ENCODE assay signal across 9 cellular contexts in the genomic region with DNA sequence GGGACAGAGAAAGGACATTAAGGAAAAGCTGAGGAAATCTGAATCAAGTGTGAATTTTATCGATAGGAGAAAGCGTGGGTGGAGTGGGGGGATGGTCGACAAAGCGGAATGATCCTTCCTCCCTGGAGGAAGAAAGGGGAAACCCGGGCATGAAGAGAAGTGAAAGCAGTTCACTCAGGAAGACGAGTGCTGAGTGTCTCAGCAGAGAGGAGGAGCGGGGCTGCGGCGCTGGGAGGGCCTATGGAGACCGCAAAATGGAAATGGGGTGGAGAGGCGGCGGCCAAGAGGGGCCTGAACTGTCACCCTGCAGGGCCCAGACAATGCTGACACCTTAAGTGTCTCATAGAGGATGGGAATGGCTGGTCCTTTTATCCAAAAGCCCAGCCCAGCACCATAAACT. TPM values are rescaled to one million over a fixed set of nuclear protein-coding genes. Genes with fewer than 3 reads are reported as not detected.
DNase-seq lines count a peak whose midpoint lies in the region; ATAC-seq and TF ChIP-seq lines count a peak whose summit lies in the region.
"Had no signal": no experiment of that assay in that cellular context is flagged by ENCODE, and none has a peak within 500 bp of the region (broad histone marks: within the 10 kb centered on the region; RNA-seq: fewer than 3 reads in every experiment).

No MANE protein-coding gene starts in this region.

- peak; percentile 29 for DNase-seq in activated naive CD4-positive, alpha-beta T cell treated with anti-CD3 and anti-CD28 coated beads for 36 hours
- DNase-seq in activated naive CD4-positive, alpha-beta T cell treated with anti-CD3 and anti-CD28 coated beads, Interleukin-2, amount 50 U/mL, for 16 hours = no peak
- DNase-seq in coronary artery (ENCODE audit: low spot score) (no peak), upper lobe of right lung (peak; percentile 78), superior temporal gyrus (ENCODE audit: extremely low spot score) (no peak), NCI-H446 (lab: John Stamatoyannopoulos, UW) (no peak), cortex of kidney (lab: John Stamatoyannopoulos, UW) (no peak)
- DNase-seq: NCI-H2171 had no signal

- no peaks in the 10 kb centered on the region for H3K9me3 ChIP-seq in muscle layer of colon (ENCODE audit: low read length)
- no peaks in the 10 kb centered on the region for H3K9me3 ChIP-seq in upper lobe of right lung

- H3K4me3 ChIP-seq in coronary artery = peak overlapping the region; percentile 35
- peak overlapping the region in 1 of 2 donors; percentile 34 for H3K4me3 ChIP-seq in muscle layer of colon (ENCODE audit: low read depth in 1 of 2, low read length in 2 of 2)
- H3K4me3 ChIP-seq in upper lobe of right lung = no peak overlapping the region

- H3K9ac ChIP-seq in muscle layer of colon (ENCODE audit: low read length) = no peak overlapping the region

- H3K27ac ChIP-seq in coronary artery (peak overlapping the region; percentile 45 to 85), muscle layer of colon (ENCODE audit: low read depth, low read length) (peak overlapping the region; percentile 12), upper lobe of right lung (peak overlapping the region; percentile 71)

- no peak overlapping the region for H3K4me3 Mint-ChIP-seq in activated naive CD4-positive, alpha-beta T cell treated with anti-CD3 and anti-CD28 coated beads for 36 hours

- intact Hi-C loops in activated naive CD4-positive, alpha-beta T cell treated with anti-CD3 and anti-CD28 coated beads for 36 hours (cut with micrococcal nuclease) = no loop called here
- intact Hi-C loops in upper lobe of right lung (cut with DNase I) = no loop called here

- no peaks in the 10 kb centered on the region for H3K36me3 ChIP-seq in muscle layer of colon (ENCODE audit: insufficient read depth, low read length)
- peaks cover 15% of the 10 kb centered on the region for H3K36me3 ChIP-seq in upper lobe of right lung

- H3K9me3 Mint-ChIP-seq in activated naive CD4-positive, alpha-beta T cell treated with anti-CD3 and anti-CD28 coated beads for 36 hours = no peaks in the 10 kb centered on the region

- H3K4me1 Mint-ChIP-seq in activated naive CD4-positive, alpha-beta T cell treated with anti-CD3 and anti-CD28 coated beads for 36 hours (ENCODE audit: low read depth) = peaks cover 54% of the 10 kb centered on the region

- no peak overlapping the region for H3K27ac Mint-ChIP-seq in activated naive CD4-positive, alpha-beta T cell treated with anti-CD3 and anti-CD28 coated beads for 36 hours

- CTCF ChIA-PET in activated naive CD4-positive, alpha-beta T cell treated with anti-CD3 and anti-CD28 coated beads for 36 hours (lab: Charles Lee) = no interaction called here

- TF ChIP-seq CTCF in coronary artery (IDR thresholded peaks at IDR 0.05) (no peak), upper lobe of right lung (IDR thresholded peaks at IDR 0.05) (no peak)

- H3K27me3 ChIP-seq in muscle layer of colon (ENCODE audit: control insufficient read depth in 1 of 2, insufficient read depth in 2 of 2, low read length in 2 of 2) = no peaks in the 10 kb centered on the region
- H3K27me3 ChIP-seq in upper lobe of right lung = no peaks in the 10 kb centered on the region

- ATAC-seq in upper lobe of right lung = peak; percentile 69

- no peaks in the 10 kb centered on the region for H3K27me3 Mint-ChIP-seq in activated naive CD4-positive, alpha-beta T cell treated with anti-CD3 and anti-CD28 coated beads for 36 hours (ENCODE audit: low read depth)

- peaks cover 7% of the 10 kb centered on the region for H3K36me3 Mint-ChIP-seq in activated naive CD4-positive, alpha-beta T cell treated with anti-CD3 and anti-CD28 coated beads for 36 hours (ENCODE audit: low read depth)

- H3K4me1 ChIP-seq in muscle layer of colon (ENCODE audit: insufficient read depth, low read length) (peaks cover 80% of the 10 kb centered on the region), upper lobe of right lung (peaks cover 73% of the 10 kb centered on the region)

RNA-seq across cellular contexts. Expression of gene ZDHHC7, which starts 8.7 kb away (rescaled TPM):
- total RNA-seq in activated naive CD4-positive, alpha-beta T cell treated with anti-CD3 and anti-CD28 coated beads for 36 hours = 10 to 100 TPM; 16.6 to 17.9 TPM
- 79.7 TPM for total RNA-seq in upper lobe of right lung

RNA-seq across cellular contexts. Expression of gene KIAA0513, which starts 25.0 kb away (rescaled TPM):
- 1 to 10 TPM; 9.7 to 9.8 TPM for total RNA-seq in activated naive CD4-positive, alpha-beta T cell treated with anti-CD3 and anti-CD28 coated beads for 36 hours
- total RNA-seq in upper lobe of right lung = 21.7 TPM

Comparison
In these comparisons a context has a peak if more than half of its experiments do, and no peak if none do; other contexts are left out.
1. DNase-seq: peak in activated naive CD4-positive, alpha-beta T cell treated with anti-CD3 and anti-CD28 coated beads for 36 hours (single experiment) and upper lobe of right lung (single experiment); none in activated naive CD4-positive, alpha-beta T cell treated with anti-CD3 and anti-CD28 coated beads, Interleukin-2, amount 50 U/mL, for 16 hours (single experiment), coronary artery (single experiment), superior temporal gyrus (single experiment), NCI-H446 (0 of 2) and cortex of kidney (single experiment).
2. H3K27ac ChIP-seq: peak in every context shown above with its lines; median percentile 71 in upper lobe of right lung; 65 in coronary artery; 12 in muscle layer of colon.